ENCODE assay signal across 17 cellular contexts in the genomic region with DNA sequence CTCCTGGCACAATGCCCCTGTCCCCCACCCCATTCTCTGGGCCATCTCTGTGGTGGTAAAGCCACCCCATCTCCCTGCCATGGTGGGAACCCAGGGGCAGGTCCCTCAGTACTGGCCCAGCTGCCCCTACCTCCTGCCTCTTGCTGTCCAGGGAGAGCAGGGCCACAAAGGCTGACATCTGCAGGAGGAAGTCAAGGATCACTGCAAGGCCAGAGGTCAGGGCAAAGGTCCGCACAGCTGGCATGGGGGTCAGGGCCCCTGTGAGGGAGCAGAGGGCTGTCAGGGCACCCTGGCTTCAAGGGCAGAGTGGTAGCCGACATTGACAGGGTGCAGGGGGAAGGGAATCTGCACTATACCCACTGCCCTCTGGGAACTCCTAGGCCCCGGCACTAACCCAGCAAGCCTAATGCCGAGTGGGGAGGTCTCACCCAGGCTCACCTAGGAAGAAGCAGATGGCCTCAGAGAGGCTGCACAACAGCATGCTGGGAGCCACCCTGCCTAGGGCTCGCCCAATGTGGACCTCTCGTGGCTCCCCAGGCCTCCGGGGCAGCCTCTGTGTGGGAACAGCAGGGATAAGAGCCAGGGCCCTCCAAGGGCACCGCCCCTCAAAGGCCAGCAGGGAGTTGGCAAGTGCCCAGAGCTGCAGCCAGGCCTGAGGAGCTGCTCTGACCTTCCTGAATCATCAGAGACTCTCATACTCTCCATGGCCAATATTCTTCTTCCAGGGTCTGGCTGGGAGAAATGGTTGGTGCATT. TPM values are rescaled to one million over a fixed set of nuclear protein-coding genes. Genes with fewer than 3 reads are reported as not detected.
A peak's percentile ranks its signal among the peaks of the same experiment; 100 is the strongest.
DNase-seq lines count a peak whose midpoint lies in the region; ATAC-seq, FAIRE-seq and TF ChIP-seq lines count a peak whose summit lies in the region.
"Had no signal": no experiment of that assay in that cellular context is flagged by ENCODE, and none has a peak within 500 bp of the region (broad histone marks: within the 10 kb centered on the region; RNA-seq: fewer than 3 reads in every experiment).

No MANE protein-coding gene starts in this region.

- TF ChIP-seq CTCF in A549 (IDR thresholded peaks at IDR 0.05) (no peak), fibroblast of villous mesenchyme (IDR thresholded peaks at IDR 0.05; ENCODE audit: insufficient read depth, low read depth, low read length) (no peak)

- POLR2A ChIA-PET in A549 (lab: Yijun Ruan, JAX), result interaction anchor here (1.0 kb wide), 1 partner anchor 42 kb away, joined by 3 read pairs; no protein-coding TSS in a partner anchor

- no peak for TF ChIP-seq RAD21 in A549 (conservative IDR thresholded peaks at IDR 0.05 in 1 of 2, IDR thresholded peaks at IDR 0.05 in 1 of 2)

- H3K4me1 ChIP-seq in A549, result no peaks in the 10 kb centered on the region
- H3K4me1 ChIP-seq: tibial nerve had no signal

- H3K9me3 ChIP-seq in A549, result no peaks in the 10 kb centered on the region

- H3K27ac ChIP-seq in A549, result no peak overlapping the region
- H3K27ac ChIP-seq: brain microvascular endothelial cell, RWPE1, tibial nerve had no signal

- WGBS in A549 (ENCODE audit: missing lambda C conversion rate), result 72% methylated on average over 4 of the region's 8 CpGs

- no peak overlapping the region for H3K4me2 ChIP-seq in A549

- no peak for TF ChIP-seq EP300 in A549 (IDR thresholded peaks at IDR 0.05)

- no peak for FAIRE-seq in A549 (lab: Jason Lieb, UNC)
- no peak for FAIRE-seq in RCC 7860 (lab: Jason Lieb, UNC)

- no peak for TF ChIP-seq POLR2A in A549 (IDR thresholded peaks at IDR 0.05; ENCODE audit: low read length)

- DNase-seq in A549 (ENCODE audit: low read depth in 1 of 2, low spot score in 1 of 2) (no peak), EH (ENCODE audit: low read depth) (peak; percentile 25), NCI-H2196 (lab: John Stamatoyannopoulos, UW; ENCODE audit: unreplicated experiment) (peak; percentile 43), fibroblast of villous mesenchyme (ENCODE audit: low read depth) (peak; percentile 11), activated T-cell treated with anti-CD3 and anti-CD28 coated beads for 4 hours (no peak), NCI-H748 (lab: John Stamatoyannopoulos, UW; ENCODE audit: unreplicated experiment) (no peak), NCI-H128 (lab: John Stamatoyannopoulos, UW; ENCODE audit: unreplicated experiment) (no peak), RCC 7860 (ENCODE audit: low spot score) (no peak)
- DNase-seq: activated naive CD4-positive, alpha-beta T cell treated with anti-CD3 and anti-CD28 coated beads for 36 hours; brain microvascular endothelial cell; HFFc6; NCI-H526 treated with DMSO at 0.1 percent for 48 hours; stimulated activated CD4-positive, alpha-beta T cell treated with anti-CD3 and anti-CD28 coated beads, Interleukin-4, amount 100 ng/mL, for 4 hours; T-helper 17 cell had no signal

- peak; percentile 16 to 38; a peak in 4 of 6 replicates for ATAC-seq in A549
- ATAC-seq: T-helper 17 cell had no signal

- no peak overlapping the region for H3K4me3 ChIP-seq in A549
- H3K4me3 ChIP-seq in fibroblast of villous mesenchyme (ENCODE audit: low read depth, low read length), result no peak overlapping the region
- H3K4me3 ChIP-seq: K562, tibial nerve had no signal

- CTCF ChIA-PET in A549 (lab: Yijun Ruan, JAX), result interaction anchor here (0.8 to 2.5 kb wide), 5 partner anchors 9 to 26 kb away, joined by 3 to 15 read pairs (median 5); no protein-coding TSS in a partner anchor

TF ChIP-seq in A549, 52 proteins besides CTCF, POLR2A, EP300 and RAD21:
- TF ChIP-seq SREBF2 (IDR thresholded peaks at IDR 0.05) (no peak), TFCP2L1 (CRISPR knock-in tag; IDR thresholded peaks at IDR 0.05) (no peak), SMC3 (IDR thresholded peaks at IDR 0.05) (no peak), FOSL2 (IDR thresholded peaks at IDR 0.05) (no peak), FOSL2 (CRISPR knock-in tag; IDR thresholded peaks at IDR 0.05) (no peak)

RNA-seq across cellular contexts. Expression of a gene that starts 7.7 kb away (rescaled TPM):
- polyA plus RNA-seq in A549 (2011; rRNA removed) (0.06 and 0.12 TPM in 2 replicates), A549 (2017; fragmentation: RNase III; extraction: RNeasy Plus Mini Kit Qiagen cat#74134 plus additional on column Dnase treatment) (0.01 to 0.04 TPM (median 0.03 TPM) in 3 replicates)
- 0.01 and 0.06 TPM in 2 replicates for polyA plus RNA-seq in A549 (2012; cell fraction: cytosol; rRNA removed)
- polyA plus RNA-seq in A549 (2012; cell fraction: nucleus; rRNA removed), result 0.17 and 0.18 TPM in 2 replicates
- polyA minus RNA-seq in A549 (2011; rRNA and poly(A)+ RNA removed), result 0.12 TPM in 1 of 2 replicates, not detected in the other
- total RNA-seq in fibroblast of villous mesenchyme, result not detected in 2 replicates
- total RNA-seq: activated naive CD4-positive, alpha-beta T cell treated with anti-CD3 and anti-CD28 coated beads for 36 hours; HFFc6 had no signal

RNA-seq across cellular contexts. Expression of a gene that starts 40.2 kb away (rescaled TPM):
- 96.1 and 108 TPM in 2 replicates for polyA plus RNA-seq in A549 (2011; rRNA removed)
- 96.9 and 120 TPM in 2 replicates for polyA plus RNA-seq in A549 (2012; cell fraction: cytosol; rRNA removed)
- 263 and 283 TPM in 2 replicates for polyA plus RNA-seq in A549 (2012; cell fraction: nucleus; rRNA removed)
- polyA plus RNA-seq in A549 (2017; fragmentation: RNase III; extraction: RNeasy Plus Mini Kit Qiagen cat#74134 plus additional on column Dnase treatment), result 93.4 to 100 TPM (median 97.7 TPM) in 3 replicates
- 150 and 154 TPM in 2 replicates for polyA minus RNA-seq in A549 (2011; rRNA and poly(A)+ RNA removed)
- 44.8 and 57.0 TPM in 2 replicates for total RNA-seq in fibroblast of villous mesenchyme

RNA-seq across cellular contexts. Expression of a gene that starts 43.0 kb away (rescaled TPM):
- 66.3 and 84.2 TPM in 2 replicates for polyA plus RNA-seq in A549 (2011; rRNA removed)
- polyA plus RNA-seq in A549 (2012; cell fraction: cytosol; rRNA removed), result 30.0 and 34.8 TPM in 2 replicates
- 54.8 and 84.9 TPM in 2 replicates for polyA plus RNA-seq in A549 (2012; cell fraction: nucleus; rRNA removed)
- polyA plus RNA-seq in A549 (2017; fragmentation: RNase III; extraction: RNeasy Plus Mini Kit Qiagen cat#74134 plus additional on column Dnase treatment), result 41.7 to 44.3 TPM (median 42.8 TPM) in 3 replicates
- 68.5 and 70.6 TPM in 2 replicates for polyA minus RNA-seq in A549 (2011; rRNA and poly(A)+ RNA removed)
- total RNA-seq in fibroblast of villous mesenchyme, result 51.2 and 62.2 TPM in 2 replicates

RNA-seq across cellular contexts. Expression of a gene that starts 48.6 kb away (rescaled TPM):
- 68.3 and 79.2 TPM in 2 replicates for polyA plus RNA-seq in A549 (2011; rRNA removed)
- 53.0 and 70.7 TPM in 2 replicates for polyA plus RNA-seq in A549 (2012; cell fraction: cytosol; rRNA removed)
- polyA plus RNA-seq in A549 (2012; cell fraction: nucleus; rRNA removed), result 98.9 and 134 TPM in 2 replicates
- 53.9 to 55.9 TPM (median 55.1 TPM) in 3 replicates for polyA plus RNA-seq in A549 (2017; fragmentation: RNase III; extraction: RNeasy Plus Mini Kit Qiagen cat#74134 plus additional on column Dnase treatment)
- polyA minus RNA-seq in A549 (2011; rRNA and poly(A)+ RNA removed), result 58.8 and 75.2 TPM in 2 replicates
- 54.4 and 84.2 TPM in 2 replicates for total RNA-seq in fibroblast of villous mesenchyme

Comparison
In these comparisons a context has a peak if more than half of its experiments do, and no peak if none do; other contexts are left out.
1. DNase-seq: peak in EH (single experiment), NCI-H2196 (single experiment) and fibroblast of villous mesenchyme (single experiment); none in A549 (0 of 2), activated T-cell treated with anti-CD3 and anti-CD28 coated beads for 4 hours (single experiment), NCI-H748 (single experiment), NCI-H128 (single experiment) and RCC 7860 (single experiment).